Comparison of ENCODE assay signal across 15 cellular contexts in genomic region chr7:13055732-13056369, GRCh38.
A peak's percentile ranks its signal among the peaks of the same experiment; 100 is the strongest.
DNase-seq lines count a peak whose midpoint lies in the region; ATAC-seq, FAIRE-seq and TF ChIP-seq lines count a peak whose summit lies in the region.
"Had no signal": no experiment of that assay in that cellular context is flagged by ENCODE, and none has a peak within 500 bp of the region (broad histone marks: within the 10 kb centered on the region; RNA-seq: fewer than 3 reads in every experiment).

No MANE protein-coding gene starts in this region.

- H4K20me1 ChIP-seq in DOHH2 (ENCODE audit: control insufficient read depth, insufficient read depth, low read depth, low read length) (no peaks in the 10 kb centered on the region), neural progenitor cell (ENCODE audit: low read depth) (no peaks in the 10 kb centered on the region)

- no peak overlapping the region for H3K27ac Mint-ChIP-seq in neural progenitor cell
- H3K27ac Mint-ChIP-seq: mesothelial cell of epicardium; T-helper 2 cell treated with Interferon-gamma antibody and Interleukin-4, amounts not matched to agents 5 μg/mL and 100 μg/mL, for 36 hours had no signal

- H3K27ac ChIP-seq in DOHH2 (ENCODE audit: low read depth, low read length) (no peak overlapping the region), neural progenitor cell (no peak overlapping the region), tibial artery (no peak overlapping the region)
- H3K27ac ChIP-seq: body of pancreas, foreskin keratinocyte, psoas muscle had no signal

- no peak overlapping the region for H3K9ac ChIP-seq in neural progenitor cell

- H3K36me3 ChIP-seq in DOHH2 (ENCODE audit: control insufficient read depth, low read length) (no peaks in the 10 kb centered on the region), neural progenitor cell (no peaks in the 10 kb centered on the region), tibial artery (no peaks in the 10 kb centered on the region)

- no peaks in the 10 kb centered on the region for H3K79me2 ChIP-seq in DOHH2 (ENCODE audit: control insufficient read depth, low read length)
- H3K79me2 ChIP-seq in neural progenitor cell (ENCODE audit: low read depth), result no peaks in the 10 kb centered on the region

- H2AFZ ChIP-seq in neural progenitor cell (replicated peaks), result peak overlapping the region; percentile 51

- DNase-seq in RPMI8226 (peak; percentile 33), neural progenitor cell (ENCODE audit: low spot score) (no peak), HPDE6-E6E7 (ENCODE audit: extremely low spot score) (no peak), RCC 7860 (ENCODE audit: low spot score) (no peak), tibial artery (no peak)
- DNase-seq: body of pancreas, foreskin keratinocyte, KG1, psoas muscle had no signal

- H3K9me3 ChIP-seq in DOHH2 (ENCODE audit: control insufficient read depth, insufficient read depth, low read length), result no peaks in the 10 kb centered on the region
- no peaks in the 10 kb centered on the region for H3K9me3 ChIP-seq in neural progenitor cell (ENCODE audit: low read depth)
- H3K9me3 ChIP-seq in tibial artery, result no peaks in the 10 kb centered on the region
- H3K9me3 ChIP-seq: body of pancreas, psoas muscle had no signal

- peaks cover 17% of the 10 kb centered on the region for H3K4me1 ChIP-seq in DOHH2 (ENCODE audit: control insufficient read depth, low read length)
- no peaks in the 10 kb centered on the region for H3K4me1 ChIP-seq in neural progenitor cell
- no peaks in the 10 kb centered on the region for H3K4me1 ChIP-seq in tibial artery
- H3K4me1 ChIP-seq: body of pancreas, psoas muscle had no signal

- H3K27me3 Mint-ChIP-seq in neural progenitor cell (ENCODE audit: insufficient read depth, low read depth), result no peaks in the 10 kb centered on the region

- no peaks in the 10 kb centered on the region for H3K9me2 ChIP-seq in DOHH2 (replicated peaks; ENCODE audit: control insufficient read depth, low read length)

- no peaks in the 10 kb centered on the region for H3K4me1 Mint-ChIP-seq in neural progenitor cell

- H3F3A ChIP-seq in DOHH2 (ENCODE audit: control insufficient read depth, insufficient read depth) (no peaks in the 10 kb centered on the region), neural progenitor cell (ENCODE audit: low read depth) (no peaks in the 10 kb centered on the region)

- intact Hi-C loops in tibial artery (cut with DNase I; ENCODE audit: low total_unique reads), result no loop called here

- no peak for FAIRE-seq in RCC 7860 (lab: Jason Lieb, UNC)

- H3K27me3 ChIP-seq in DOHH2 (ENCODE audit: control insufficient read depth, low read length), result no peaks in the 10 kb centered on the region
- H3K27me3 ChIP-seq in neural progenitor cell, result no peaks in the 10 kb centered on the region
- no peaks in the 10 kb centered on the region for H3K27me3 ChIP-seq in tibial artery
- H3K27me3 ChIP-seq: body of pancreas, foreskin keratinocyte had no signal

- ATAC-seq in HG02885 (IDR thresholded peaks at IDR 0.05; ENCODE audit: poor library complexity, unreplicated experiment) (peak; percentile 36), HG02938 (IDR thresholded peaks at IDR 0.05; ENCODE audit: unreplicated experiment) (no peak)
- ATAC-seq: body of pancreas, foreskin keratinocyte, psoas muscle had no signal

- TF ChIP-seq CTCF in DOHH2 (IDR thresholded peaks at IDR 0.05; ENCODE audit: low read depth, low read length, poor library complexity, severe bottlenecking), result no peak
- TF ChIP-seq CTCF in neural progenitor cell (IDR thresholded peaks at IDR 0.05), result no peak
- TF ChIP-seq CTCF in tibial artery (IDR thresholded peaks at IDR 0.05), result no peak

- H3K4me2 ChIP-seq in DOHH2 (ENCODE audit: low read length) (0 out of 2 replicates have a peak overlapping the region, but pooled peaks have one; percentile 4), neural progenitor cell (no peak overlapping the region)

- no peak overlapping the region for H3K4me3 ChIP-seq in DOHH2 (ENCODE audit: low read length)
- no peak overlapping the region for H3K4me3 ChIP-seq in neural progenitor cell
- no peak overlapping the region for H3K4me3 ChIP-seq in tibial artery
- H3K4me3 ChIP-seq: body of pancreas, psoas muscle had no signal

- H3K36me3 Mint-ChIP-seq in neural progenitor cell, result no peaks in the 10 kb centered on the region
- H3K36me3 Mint-ChIP-seq: CD14-positive monocyte, mesothelial cell of epicardium had no signal

- no peak overlapping the region for H3K4me3 Mint-ChIP-seq in neural progenitor cell
- H3K4me3 Mint-ChIP-seq: CD14-positive monocyte; mesothelial cell of epicardium; T-helper 2 cell treated with Interferon-gamma antibody and Interleukin-4, amounts not matched to agents 5 μg/mL and 100 μg/mL, for 36 hours had no signal

- H3K9me3 Mint-ChIP-seq in neural progenitor cell, result no peaks in the 10 kb centered on the region
